ENCODE assay signal across 8 cellular contexts in the genomic region with DNA sequence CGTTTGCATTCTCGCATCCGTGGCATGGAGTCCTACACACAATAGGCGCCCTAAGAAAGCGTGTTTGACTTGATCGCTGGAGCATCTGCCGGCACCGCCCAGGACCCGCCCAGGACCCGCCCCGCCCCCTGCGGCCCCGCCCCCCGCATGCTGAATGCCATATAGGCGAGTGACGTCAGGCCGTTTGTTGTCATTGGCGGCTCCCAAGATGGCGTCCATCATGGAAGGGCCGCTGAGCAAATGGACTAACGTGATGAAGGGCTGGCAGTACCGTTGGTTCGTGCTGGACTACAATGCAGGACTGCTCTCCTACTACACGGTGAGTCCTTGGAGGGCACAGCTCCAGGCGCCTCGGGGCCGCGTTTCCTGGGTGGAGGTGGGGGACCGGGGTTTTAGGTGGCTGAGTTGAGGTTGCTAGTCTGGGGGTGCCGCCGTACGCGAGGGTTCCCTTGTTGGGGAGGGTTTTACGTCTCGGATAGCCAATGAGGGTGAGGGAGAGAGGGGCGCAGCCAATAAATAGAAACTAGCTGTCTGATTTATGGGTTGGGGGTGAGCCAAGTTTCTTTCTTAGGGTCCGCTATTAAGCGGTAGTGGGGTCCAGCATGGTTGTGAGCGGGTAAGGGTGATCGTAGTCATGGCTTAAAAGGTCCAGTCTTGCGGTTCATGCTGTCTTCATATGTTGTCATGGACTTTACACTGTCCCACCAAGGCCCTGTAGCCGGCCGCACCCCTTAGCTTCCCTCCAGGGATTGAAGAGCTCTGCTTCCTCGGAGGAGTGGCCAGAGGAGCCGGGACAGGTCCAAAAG. TPM values are rescaled to one million over a fixed set of nuclear protein-coding genes. Genes with fewer than 3 reads are reported as not detected.
DNase-seq lines count a peak whose midpoint lies in the region; ATAC-seq and TF ChIP-seq lines count a peak whose summit lies in the region.

A gene with protein sequence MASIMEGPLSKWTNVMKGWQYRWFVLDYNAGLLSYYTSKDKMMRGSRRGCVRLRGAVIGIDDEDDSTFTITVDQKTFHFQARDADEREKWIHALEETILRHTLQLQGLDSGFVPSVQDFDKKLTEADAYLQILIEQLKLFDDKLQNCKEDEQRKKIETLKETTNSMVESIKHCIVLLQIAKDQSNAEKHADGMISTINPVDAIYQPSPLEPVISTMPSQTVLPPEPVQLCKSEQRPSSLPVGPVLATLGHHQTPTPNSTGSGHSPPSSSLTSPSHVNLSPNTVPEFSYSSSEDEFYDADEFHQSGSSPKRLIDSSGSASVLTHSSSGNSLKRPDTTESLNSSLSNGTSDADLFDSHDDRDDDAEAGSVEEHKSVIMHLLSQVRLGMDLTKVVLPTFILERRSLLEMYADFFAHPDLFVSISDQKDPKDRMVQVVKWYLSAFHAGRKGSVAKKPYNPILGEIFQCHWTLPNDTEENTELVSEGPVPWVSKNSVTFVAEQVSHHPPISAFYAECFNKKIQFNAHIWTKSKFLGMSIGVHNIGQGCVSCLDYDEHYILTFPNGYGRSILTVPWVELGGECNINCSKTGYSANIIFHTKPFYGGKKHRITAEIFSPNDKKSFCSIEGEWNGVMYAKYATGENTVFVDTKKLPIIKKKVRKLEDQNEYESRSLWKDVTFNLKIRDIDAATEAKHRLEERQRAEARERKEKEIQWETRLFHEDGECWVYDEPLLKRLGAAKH (plus strand): TSS at position 190 of the 806 bp plus-strand sequence. CDS start 19 bp downstream, at position 209.

- H3K4me3 ChIP-seq in IMR-90 (ENCODE audit: insufficient read depth, low read depth, low read length) (peak within 1 kb of the TSS; percentile 98), OCI-LY7 (ENCODE audit: low read depth, low read length, poor library complexity, severe bottlenecking) (peak within 1 kb of the TSS; percentile 92), mucosa of descending colon (peak within 1 kb of the TSS; percentile 50)

- no peaks in the 10 kb centered on the region for H3K9me3 ChIP-seq in IMR-90 (ENCODE audit: control insufficient read depth, insufficient read depth, low read length)
- H3K9me3 ChIP-seq in OCI-LY7 (ENCODE audit: low read length): no peaks in the 10 kb centered on the region
- H3K9me3 ChIP-seq in mucosa of descending colon: no peaks in the 10 kb centered on the region

- peak within 1 kb of the TSS; percentile 98 for H3K14ac ChIP-seq in IMR-90 (replicated peaks; ENCODE audit: low read depth, low read length)

- BruUV-seq in IMR-90 (replicated peaks; lab: Mats Ljungman, UMichigan) (TSS peak; percentile 49), OCI-LY7 (replicated peaks; lab: Mats Ljungman, UMichigan) (no TSS peak)

- WGBS in IMR-90 (ENCODE audit: extremely low coverage in 2 of 2, insufficient read length in 1 of 2), 2 experiments: 1% methylated on average over 19 of the region's 45 CpGs; no CpG with 5 or more reads in 1 of the 2 experiments

- peak within 1 kb of the TSS; percentile 97 for H3K4ac ChIP-seq in IMR-90 (ENCODE audit: low read depth, low read length)

- peaks cover 10 to 41% of the 10 kb centered on the region in 2 experiments for H3K79me1 ChIP-seq in IMR-90 (ENCODE audit: low read depth in 1 of 2, low read length in 2 of 2)

- peak within 1 kb of the TSS; percentile 96 for H4K91ac ChIP-seq in IMR-90 (ENCODE audit: insufficient read depth, low read depth, low read length)

- peak within 1 kb of the TSS; percentile 90 for H2AK9ac ChIP-seq in IMR-90 (replicated peaks; ENCODE audit: low read depth, low read length, poor library complexity)

- no peak for TF ChIP-seq RAD21 in IMR-90 (IDR thresholded peaks at IDR 0.05; ENCODE audit: low read length)

- peak; percentile 87 for ATAC-seq in GM21526 (IDR thresholded peaks at IDR 0.05; ENCODE audit: low FRiP score, unreplicated experiment)
- peak; percentile 96 for ATAC-seq in IMR-90 (ENCODE audit: low read depth)
- ATAC-seq in mucosa of descending colon: peak; percentile 99

- H2BK5ac ChIP-seq in IMR-90 (ENCODE audit: low read depth, low read length, poor library complexity, severe bottlenecking): peak within 1 kb of the TSS; percentile 95

- TF ChIP-seq CTCF in IMR-90 (conservative IDR thresholded peaks at IDR 0.05; ENCODE audit: low read depth, low read length): no peak
- no peak for TF ChIP-seq CTCF in OCI-LY7 (conservative IDR thresholded peaks at IDR 0.05; ENCODE audit: low read length)
- TF ChIP-seq CTCF in mucosa of descending colon (IDR thresholded peaks at IDR 0.05): no peak

- CTCF ChIA-PET in IMR-90 (lab: Yijun Ruan, JAX): interaction anchor here (0.5 to 1.6 kb wide), 3 partner anchors 11 to 152 kb away, joined by 3 to 5 read pairs (median 4); no protein-coding TSS in a partner anchor
- CTCF ChIA-PET in OCI-LY7 (lab: Charles Lee; ENCODE audit: unreplicated experiment): no interaction called here

- peak within 1 kb of the TSS; percentile 60; the same call in 1 of the 3 replicates for H2BK15ac ChIP-seq in IMR-90 (ENCODE audit: low read depth, low read length)

- H4K20me1 ChIP-seq in IMR-90 (ENCODE audit: insufficient read depth, low read length) (peaks cover 5% of the 10 kb centered on the region; the same call in 1 of the 2 replicates), OCI-LY7 (ENCODE audit: insufficient read depth, low read length) (no peaks in the 10 kb centered on the region)

- H3K27ac ChIP-seq in IMR-90 (ENCODE audit: insufficient read depth, low read length) (peak within 1 kb of the TSS; percentile 94), OCI-LY7 (ENCODE audit: low read depth, low read length, poor library complexity, severe bottlenecking) (no peak within 1 kb of the TSS)

- DNase-seq in D341Med (ENCODE audit: low spot score) (peak; percentile 94), IMR-90 (peak; percentile 92), OCI-LY7 (ENCODE audit: low spot score) (peak; percentile 91), activated T-cell treated with anti-CD3 and anti-CD28 coated beads for 1 hour (ENCODE audit: low read depth) (peak; percentile 79), epidermal melanocyte (ENCODE audit: insufficient read length, low spot score) (peak; percentile 72), mucosa of descending colon (peak; percentile 90 to 96 (median 91))
- DNase-seq in stimulated activated CD8-positive, alpha-beta memory T cell treated with anti-CD3 and anti-CD28 coated beads, Interleukin-4, amount 100 ng/mL, for 1 hour (ENCODE audit: low read depth in 2 of 2, low spot score in 1 of 2): peak; percentile 75 to 82

- no peaks in the 10 kb centered on the region for H3K9me2 ChIP-seq in OCI-LY7 (ENCODE audit: insufficient read depth, low read length)

- peak within 1 kb of the TSS; percentile 97 for H4K5ac ChIP-seq in IMR-90 (ENCODE audit: low read depth, low read length)

- POLR2A ChIA-PET in IMR-90 (lab: Charles Lee; ENCODE audit: unreplicated experiment): no interaction called here
- POLR2A ChIA-PET in OCI-LY7 (lab: Charles Lee): interaction anchor here (0.7 kb wide), 2 partner anchors 11 to 263 kb away, joined by 3 read pairs; no protein-coding TSS in a partner anchor

- H3K36me3 ChIP-seq in IMR-90 (ENCODE audit: control insufficient read depth, insufficient read depth, low read length): no peaks in the 10 kb centered on the region
- no peaks in the 10 kb centered on the region for H3K36me3 ChIP-seq in OCI-LY7 (ENCODE audit: insufficient read depth, low read length)
- no peaks in the 10 kb centered on the region for H3K36me3 ChIP-seq in mucosa of descending colon (ENCODE audit: low read depth)

- peak within 1 kb of the TSS; percentile 67 for H2BK20ac ChIP-seq in IMR-90 (ENCODE audit: low read depth, low read length)

- intact Hi-C loops in IMR-90 (cut with micrococcal nuclease): no loop called here
- intact Hi-C loops in OCI-LY7 (cut with micrococcal nuclease; ENCODE audit: unreplicated experiment): no loop called here
- intact Hi-C loops in mucosa of descending colon (cut with DNase I, micrococcal nuclease): no loop called here

- H3K56ac ChIP-seq in IMR-90 (ENCODE audit: extremely low read depth, insufficient read depth, low read length): peak within 1 kb of the TSS; percentile 54; the same call in 1 of the 2 replicates

- H3K27me3 ChIP-seq in IMR-90 (ENCODE audit: control insufficient read depth, insufficient read depth, low read length): no peaks in the 10 kb centered on the region

- H2BK120ac ChIP-seq in IMR-90 (ENCODE audit: low read depth, low read length): peak within 1 kb of the TSS; percentile 96

- H3K4me2 ChIP-seq in IMR-90 (ENCODE audit: low read depth, low read length): peak within 1 kb of the TSS; percentile 89
- H3K4me2 ChIP-seq in OCI-LY7 (ENCODE audit: low read length): peak within 1 kb of the TSS; percentile 73

- peak; percentile 73 for TF ChIP-seq POLR2A in IMR-90 (IDR thresholded peaks at IDR 0.05; ENCODE audit: low read depth, low read length)

- H3K9me1 ChIP-seq in IMR-90 (ENCODE audit: insufficient read depth, low read length): no peaks in the 10 kb centered on the region; the same call in 1 of the 2 replicates

- dilution Hi-C loops in IMR-90 (cut with HindIII; ENCODE audit: low sequenced_read_pairs, unreplicated experiment): no loop called here

- no peaks in the 10 kb centered on the region for H3K79me2 ChIP-seq in OCI-LY7 (ENCODE audit: insufficient read depth, low read depth, low read length)

- H3K18ac ChIP-seq in IMR-90 (ENCODE audit: low read depth, low read length): peak within 1 kb of the TSS; percentile 96

- H3K4me1 ChIP-seq in IMR-90 (ENCODE audit: control insufficient read depth, insufficient read depth, low read length) (peaks cover 1% of the 10 kb centered on the region; the same call in 1 of the 2 replicates), OCI-LY7 (ENCODE audit: insufficient read depth, low read length, poor library complexity, severe bottlenecking) (peaks cover 5% of the 10 kb centered on the region), mucosa of descending colon (ENCODE audit: low read depth) (peaks cover 3% of the 10 kb centered on the region)

- peak within 1 kb of the TSS; percentile 26 to 98; a peak in 3 of 4 replicates for H4K8ac ChIP-seq in IMR-90 (ENCODE audit: low read depth in 2 of 2, low read length in 2 of 2)

- in situ Hi-C loops in IMR-90 (cut with MboI; ENCODE audit: low sequenced_read_pairs): no loop called here

- H2AK5ac ChIP-seq in IMR-90 (ENCODE audit: low read depth, low read length): peak within 1 kb of the TSS; percentile 68

- peak within 1 kb of the TSS; percentile 97 for H3K23ac ChIP-seq in IMR-90 (ENCODE audit: low read depth, low read length)

- peak within 1 kb of the TSS; percentile 89 for H3K9ac ChIP-seq in IMR-90 (ENCODE audit: low read depth, low read length)

- H2AFZ ChIP-seq in IMR-90 (replicated peaks; ENCODE audit: low read length, poor library complexity) (peak within 1 kb of the TSS; percentile 100), OCI-LY7 (ENCODE audit: low read length) (peak within 1 kb of the TSS; percentile 94)

TF ChIP-seq in IMR-90, 13 proteins besides CTCF, POLR2A, EP300 and RAD21 (continues in another document):
- TF ChIP-seq MAZ (IDR thresholded peaks at IDR 0.05; ENCODE audit: borderline replicate concordance, low read depth, low read length): peak; percentile 47; the same call in 1 of the 2 replicates

RNA-seq across cellular contexts. Expression of the gene that starts here (rescaled TPM):
- total RNA-seq in IMR-90 (2012; rRNA removed): 98.9 and 127 TPM in 2 replicates
- polyA plus RNA-seq in IMR-90 (2012; rRNA removed): 38.1 and 51.4 TPM in 2 replicates
- 11.8 and 14.9 TPM in 2 replicates for polyA plus RNA-seq in IMR-90 (2012; cell fraction: cytosol; rRNA removed)
- 15.3 and 74.5 TPM in 2 replicates for polyA plus RNA-seq in IMR-90 (2012; cell fraction: nucleus; rRNA removed; ENCODE audit: low replicate concordance)
- total RNA-seq in OCI-LY7 (2014; rRNA removed; shearing (Covaris generic)): 58.6 and 67.5 TPM in 2 replicates
- 87.8 and 99.1 TPM in 2 replicates for total RNA-seq in OCI-LY7 (2022)
- total RNA-seq in mucosa of descending colon: 10 to 100 TPM; 44.2 to 51.5 (median 50.7) TPM
